In genomic region chr10:98589007-98589406, GRCh38 we compare ENCODE assay signal across 20 cellular contexts.
DNase-seq lines count a peak whose midpoint lies in the region; ATAC-seq and TF ChIP-seq lines count a peak whose summit lies in the region.
"Had no signal": no experiment of that assay in that cellular context is flagged by ENCODE, and none has a peak within 500 bp of the region (broad histone marks: within the 10 kb centered on the region; RNA-seq: fewer than 3 reads in every experiment).

No MANE protein-coding gene starts in this region.

- ATAC-seq in HG02981 (IDR thresholded peaks at IDR 0.05; ENCODE audit: unreplicated experiment) (no peak), HG02588 (IDR thresholded peaks at IDR 0.05; ENCODE audit: unreplicated experiment) (no peak), left lobe of liver (no peak)
- ATAC-seq: activated naive CD8-positive, alpha-beta T cell treated with anti-CD3 and anti-CD28 coated beads, Interleukin-2, amount 50 U/mL, for 24 hours; activated T-helper 17 cell treated with anti-CD3 and anti-CD28 coated beads, Interleukin-2, amount 50 U/mL, for 72 hours; pancreas; stimulated activated naive CD8-positive, alpha-beta T cell treated with anti-CD3 and anti-CD28 coated beads, Interleukin-15, Interleukin-2, amounts not matched to agents 100 U/mL and 50 U/mL, for 24 hours had no signal

- H3K27ac ChIP-seq in VCaP (peak overlapping the region; percentile 77; the same call in 1 of the 2 replicates), colonic mucosa (no peak overlapping the region)
- H3K27ac ChIP-seq: 22Rv1; BLaER1 treated with 17β-estradiol and CSF1 and Interleukin-3, amounts not matched to agents 10 nM and 100 nM; pancreas; SJCRH30; tibial artery had no signal

- H3K4me3 ChIP-seq in colonic mucosa: no peak overlapping the region
- H3K4me3 ChIP-seq: BLaER1 treated with 17β-estradiol and CSF1 and Interleukin-3, amounts not matched to agents 10 nM and 100 nM; pancreas; SJCRH30; tibial artery had no signal

- H3K27me3 ChIP-seq in colonic mucosa: no peaks in the 10 kb centered on the region
- H3K27me3 ChIP-seq: BLaER1 treated with 17β-estradiol and CSF1 and Interleukin-3, amounts not matched to agents 10 nM and 100 nM; pancreas; SJCRH30; tibial artery had no signal

- H3K9me3 ChIP-seq in colonic mucosa: no peaks in the 10 kb centered on the region
- H3K9me3 ChIP-seq: BLaER1 treated with 17β-estradiol and CSF1 and Interleukin-3, amounts not matched to agents 10 nM and 100 nM; pancreas; SJCRH30; tibial artery had no signal

- no peaks in the 10 kb centered on the region for H3K4me1 ChIP-seq in colonic mucosa
- H3K4me1 ChIP-seq: BLaER1 treated with 17β-estradiol and CSF1 and Interleukin-3, amounts not matched to agents 10 nM and 100 nM; pancreas; tibial artery had no signal

- DNase-seq in NCI-H345 (lab: John Stamatoyannopoulos, UW) (peak; percentile 11), NCI-H345 treated with DMSO at 0.1 percent for 48 hours (lab: John Stamatoyannopoulos, UW; ENCODE audit: unreplicated experiment) (no peak), globus pallidus (ENCODE audit: low spot score) (peak; percentile 40), colonic mucosa (no peak), left lobe of liver (ENCODE audit: low spot score) (no peak)
- DNase-seq: activated CD4-positive, alpha-beta T cell treated with anti-CD3 and anti-CD28 coated beads, Interleukin-2, amount 10 ng/mL, durations not matched to agents 24 days and 14 days; activated naive CD8-positive, alpha-beta T cell treated with anti-CD3 and anti-CD28 coated beads, Interleukin-2, amount 50 U/mL, for 24 hours; Calu3; NCI-H187; pancreas; SJCRH30; stimulated activated CD4-positive, alpha-beta T cell treated with anti-CD3 and anti-CD28 coated beads, Interleukin-2, amount 100 ng/mL, for 24 hours; stimulated activated naive CD8-positive, alpha-beta T cell treated with anti-CD3 and anti-CD28 coated beads, Interleukin-15, Interleukin-2, amounts not matched to agents 100 U/mL and 50 U/mL, for 24 hours; tibial artery had no signal

- no peak overlapping the region for H3K9ac ChIP-seq in colonic mucosa (ENCODE audit: low read depth in 2 of 2, low read length in 2 of 2)
- H3K9ac ChIP-seq: BLaER1 treated with 17β-estradiol and CSF1 and Interleukin-3, amounts not matched to agents 10 nM and 100 nM had no signal

- H3K36me3 ChIP-seq in colonic mucosa: no peaks in the 10 kb centered on the region
- H3K36me3 ChIP-seq: BLaER1 treated with 17β-estradiol and CSF1 and Interleukin-3, amounts not matched to agents 10 nM and 100 nM; pancreas; SJCRH30; tibial artery had no signal

- no peak for TF ChIP-seq CTCF in VCaP (conservative IDR thresholded peaks at IDR 0.05)
- TF ChIP-seq CTCF in colonic mucosa (IDR thresholded peaks at IDR 0.05): no peak

- intact Hi-C loops in colonic mucosa (cut with DNase I): no loop called here

Comparison
In these comparisons a context has a peak if more than half of its experiments do, and no peak if none do; other contexts are left out.
1. DNase-seq: peak in NCI-H345 (single experiment) and globus pallidus (single experiment); none in NCI-H345 treated with DMSO at 0.1 percent for 48 hours (single experiment), colonic mucosa (single experiment) and left lobe of liver (single experiment).